ENCODE assay signal across 23 cellular contexts in the genomic region with DNA sequence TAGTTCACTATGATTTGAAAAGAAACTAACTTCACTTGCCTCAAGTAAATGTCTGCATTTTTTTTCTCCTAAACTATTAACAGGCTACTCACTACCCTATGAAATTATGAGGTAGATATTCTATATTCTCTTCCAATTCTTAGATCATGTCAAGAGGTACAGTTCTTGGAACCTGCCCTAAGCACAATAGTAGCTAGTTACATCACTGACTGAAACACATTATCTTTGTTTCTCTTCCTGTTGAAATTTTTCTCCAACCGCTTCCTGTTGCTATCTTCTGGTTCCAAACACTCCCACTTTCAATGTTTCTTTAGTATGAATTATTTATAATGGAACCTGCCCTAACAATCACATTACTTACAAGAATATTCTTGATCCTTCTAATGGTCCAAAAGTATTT. TPM values are rescaled to one million over a fixed set of nuclear protein-coding genes. Genes with fewer than 3 reads are reported as not detected.
DNase-seq lines count a peak whose midpoint lies in the region; FAIRE-seq and TF ChIP-seq lines count a peak whose summit lies in the region.
"Had no signal": no experiment of that assay in that cellular context is flagged by ENCODE, and none has a peak within 500 bp of the region (broad histone marks: within the 10 kb centered on the region; RNA-seq: fewer than 3 reads in every experiment).

No MANE protein-coding gene starts in this region.

- DNase-seq in GM12892 (ENCODE audit: insufficient read length): no peak
- peak; percentile 72 for DNase-seq in OCI-M1 (lab: John Stamatoyannopoulos, UW)
- DNase-seq in endothelial cell of umbilical vein (ENCODE audit: low read depth, low spot score): peak; percentile 43
- no peak for DNase-seq in chondrocyte (ENCODE audit: low spot score)
- DNase-seq in WERI-Rb-1: no peak
- no peak for DNase-seq in effector memory CD4-positive, alpha-beta T cell
- DNase-seq: activated B cell treated with CpG ODN at 0.5 μM for 24 hours, brain microvascular endothelial cell, DMS153, GDM1, heart right ventricle, left ventricle myocardium inferior, NCI-H1436 treated with DMSO at 0.1 percent for 48 hours, NCI-H2171 treated with DMSO at 0.1 percent for 48 hours, nephron progenitor cell, Right ventricle myocardium superior, T-cell had no signal

- peaks cover 0 to 24% (median 8%) of the 10 kb centered on the region in 11 experiments; a peak in 11 of 22 replicates for H3K9me3 ChIP-seq in BLaER1 treated with 17β-estradiol and CSF1 and Interleukin-3, amounts not matched to agents 10 nM and 100 nM (replicated peaks in 1 of 11)
- H3K9me3 ChIP-seq in endothelial cell of umbilical vein (replicated peaks; ENCODE audit: control insufficient read depth, insufficient read depth, low read length): no peaks in the 10 kb centered on the region
- no peaks in the 10 kb centered on the region for H3K9me3 ChIP-seq in WERI-Rb-1 (ENCODE audit: severe bottlenecking)
- H3K9me3 ChIP-seq in effector memory CD4-positive, alpha-beta T cell (ENCODE audit: control insufficient read depth, low read length): no peaks in the 10 kb centered on the region
- H3K9me3 ChIP-seq: HAP-1 had no signal

- H3K9ac ChIP-seq in BLaER1 treated with 17β-estradiol and CSF1 and Interleukin-3, amounts not matched to agents 10 nM and 100 nM: no peak overlapping the region
- H3K9ac ChIP-seq in endothelial cell of umbilical vein (replicated peaks; ENCODE audit: extremely low read depth, insufficient read depth, low read length): no peak overlapping the region

- H3K27ac ChIP-seq in BLaER1 treated with 17β-estradiol and CSF1 and Interleukin-3, amounts not matched to agents 10 nM and 100 nM: no peak overlapping the region
- H3K27ac ChIP-seq in endothelial cell of umbilical vein (ENCODE audit: insufficient read depth, low read depth, low read length) (no peak overlapping the region), WERI-Rb-1 (no peak overlapping the region)
- no peak overlapping the region for H3K27ac ChIP-seq in effector memory CD4-positive, alpha-beta T cell (ENCODE audit: insufficient read depth, low read length, poor library complexity, severe bottlenecking)
- H3K27ac ChIP-seq: brain microvascular endothelial cell, coronary artery, heart right ventricle, left ventricle myocardium inferior had no signal

- dilution Hi-C loops in endothelial cell of umbilical vein (cut with MboI; ENCODE audit: extremely low pct_ligation_motif_present, low sequenced_read_pairs): no loop called here

- no peaks in the 10 kb centered on the region for H3K36me3 Mint-ChIP-seq in chondrocyte (ENCODE audit: low read depth)
- H3K36me3 Mint-ChIP-seq: CD4-positive, CD25-positive, alpha-beta regulatory T cell; stimulated activated effector memory CD8-positive, alpha-beta T cell treated with anti-CD3 and anti-CD28 coated beads, Interleukin-12 subunit alpha, Interleukin-12 subunit beta, amount 100 ng/mL, for 72 hours; T-cell had no signal

- intact Hi-C loops in endothelial cell of umbilical vein (cut with micrococcal nuclease): no loop called here

- no peaks in the 10 kb centered on the region for H3K9me1 ChIP-seq in endothelial cell of umbilical vein (replicated peaks; ENCODE audit: control insufficient read depth, extremely low read depth, insufficient read depth, low read length)

- H3K27me3 Mint-ChIP-seq in chondrocyte (ENCODE audit: low read depth): no peaks in the 10 kb centered on the region
- H3K27me3 Mint-ChIP-seq: activated B cell treated with CpG ODN at 0.5 μM for 24 hours had no signal

- no peaks in the 10 kb centered on the region for H3K27me3 ChIP-seq in BLaER1 treated with 17β-estradiol and CSF1 and Interleukin-3, amounts not matched to agents 10 nM and 100 nM
- H3K27me3 ChIP-seq in endothelial cell of umbilical vein (ENCODE audit: control insufficient read depth in 2 of 2, insufficient read depth in 2 of 2, low read length in 2 of 2): no peaks in the 10 kb centered on the region
- H3K27me3 ChIP-seq in WERI-Rb-1 (ENCODE audit: insufficient read depth, low read depth, severe bottlenecking): no peaks in the 10 kb centered on the region
- peaks cover under 1% of the 10 kb centered on the region for H3K27me3 ChIP-seq in effector memory CD4-positive, alpha-beta T cell (replicated peaks; ENCODE audit: control insufficient read depth, insufficient read depth, low read length, poor library complexity, severe bottlenecking)
- H3K27me3 ChIP-seq: brain microvascular endothelial cell had no signal

- TF ChIP-seq POLR2A in GM12892 (IDR thresholded peaks at IDR 0.05; ENCODE audit: low read depth, low read length) (no peak), endothelial cell of umbilical vein (IDR thresholded peaks at IDR 0.05; ENCODE audit: low read depth, low read length) (no peak)

- BruUV-seq in endothelial cell of umbilical vein (replicated peaks; lab: Mats Ljungman, UMichigan): no TSS peak

- no peak overlapping the region for H3K4me3 ChIP-seq in BLaER1 treated with 17β-estradiol and CSF1 and Interleukin-3, amounts not matched to agents 10 nM and 100 nM
- H3K4me3 ChIP-seq in endothelial cell of umbilical vein (replicated peaks in 1 of 3; ENCODE audit: insufficient read depth in 1 of 3, low read depth in 1 of 3, low read length in 3 of 3) (no peak overlapping the region), WERI-Rb-1 (ENCODE audit: low read depth, low read length) (no peak overlapping the region)
- no peak overlapping the region for H3K4me3 ChIP-seq in effector memory CD4-positive, alpha-beta T cell (ENCODE audit: insufficient read depth, low read depth, low read length, poor library complexity, severe bottlenecking)
- H3K4me3 ChIP-seq: coronary artery, HAP-1, heart right ventricle, left ventricle myocardium inferior had no signal

- no peak overlapping the region for H3K27ac Mint-ChIP-seq in chondrocyte (ENCODE audit: unreplicated experiment)
- H3K27ac Mint-ChIP-seq: activated T-helper 2 cell treated with anti-CD3 and anti-CD28 coated beads, Interferon-gamma antibody, Interleukin-2, Interleukin-4, amounts not matched to agents 10 μg/mL and 5 μg/mL and 100 μg/mL, durations not matched to agents 14 hours and 24 hours and 36 hours; CD4-positive, CD25-positive, alpha-beta regulatory T cell; nephron progenitor cell; stimulated activated effector memory CD8-positive, alpha-beta T cell treated with anti-CD3 and anti-CD28 coated beads, Interleukin-12 subunit alpha, Interleukin-12 subunit beta, amount 100 ng/mL, for 72 hours; T-cell had no signal

- POLR2A ChIA-PET in endothelial cell of umbilical vein (lab: Charles Lee): no interaction called here

- no peak overlapping the region for H2AFZ ChIP-seq in endothelial cell of umbilical vein (ENCODE audit: low read depth, low read length)

- TF ChIP-seq CTCF in endothelial cell of umbilical vein (IDR thresholded peaks at IDR 0.05; ENCODE audit: extremely low read depth in 1 of 2, insufficient read depth in 1 of 2, low read depth in 1 of 2, low read length in 2 of 2): no peak
- no peak for TF ChIP-seq CTCF in chondrocyte (IDR thresholded peaks at IDR 0.05)
- TF ChIP-seq CTCF in WERI-Rb-1 (IDR thresholded peaks at IDR 0.05; ENCODE audit: low read depth, low read length): no peak

- peaks cover 3% of the 10 kb centered on the region for H3K9me3 Mint-ChIP-seq in chondrocyte (ENCODE audit: low read depth)
- H3K9me3 Mint-ChIP-seq: stimulated activated effector memory CD8-positive, alpha-beta T cell treated with anti-CD3 and anti-CD28 coated beads, Interleukin-12 subunit alpha, Interleukin-12 subunit beta, amount 100 ng/mL, for 72 hours had no signal

- peaks cover 5 to 27% (median 17%) of the 10 kb centered on the region in 10 experiments; a peak in 19 of 20 replicates for H3K4me1 ChIP-seq in BLaER1 treated with 17β-estradiol and CSF1 and Interleukin-3, amounts not matched to agents 10 nM and 100 nM
- H3K4me1 ChIP-seq in endothelial cell of umbilical vein (ENCODE audit: control insufficient read depth, extremely low read depth, insufficient read depth, low read length): peaks cover 3% of the 10 kb centered on the region
- no peaks in the 10 kb centered on the region for H3K4me1 ChIP-seq in effector memory CD4-positive, alpha-beta T cell (ENCODE audit: control insufficient read depth, insufficient read depth, low read length, poor library complexity, severe bottlenecking)

- H4K20me1 ChIP-seq in BLaER1 treated with 17β-estradiol and CSF1 and Interleukin-3, amounts not matched to agents 10 nM and 100 nM: no peaks in the 10 kb centered on the region
- no peaks in the 10 kb centered on the region for H4K20me1 ChIP-seq in endothelial cell of umbilical vein (replicated peaks; ENCODE audit: control insufficient read depth, extremely low read depth, insufficient read depth, low read length)

- FAIRE-seq in GM12892 (lab: Jason Lieb, UNC) (peak; percentile 27), endothelial cell of umbilical vein (lab: Jason Lieb, UNC) (no peak)

- peaks cover 3% of the 10 kb centered on the region for H3K4me1 Mint-ChIP-seq in chondrocyte (ENCODE audit: low read depth)
- H3K4me1 Mint-ChIP-seq: nephron progenitor cell had no signal

- no peaks in the 10 kb centered on the region for H3K36me3 ChIP-seq in BLaER1 treated with 17β-estradiol and CSF1 and Interleukin-3, amounts not matched to agents 10 nM and 100 nM
- H3K36me3 ChIP-seq in endothelial cell of umbilical vein (ENCODE audit: control insufficient read depth in 2 of 2, extremely low read depth in 1 of 2, insufficient read depth in 2 of 2, low read length in 2 of 2) (no peaks in the 10 kb centered on the region), WERI-Rb-1 (no peaks in the 10 kb centered on the region)
- no peaks in the 10 kb centered on the region for H3K36me3 ChIP-seq in effector memory CD4-positive, alpha-beta T cell (ENCODE audit: control insufficient read depth, insufficient read depth, low read length)
- H3K36me3 ChIP-seq: brain microvascular endothelial cell, HAP-1, heart right ventricle, left ventricle myocardium inferior had no signal

- H3K4me3 Mint-ChIP-seq in chondrocyte (ENCODE audit: unreplicated experiment): no peak overlapping the region
- H3K4me3 Mint-ChIP-seq: activated B cell treated with CpG ODN at 0.5 μM for 24 hours; CD4-positive, CD25-positive, alpha-beta regulatory T cell; nephron progenitor cell; stimulated activated effector memory CD8-positive, alpha-beta T cell treated with anti-CD3 and anti-CD28 coated beads, Interleukin-12 subunit alpha, Interleukin-12 subunit beta, amount 100 ng/mL, for 72 hours; T-cell had no signal

- CTCF ChIA-PET in endothelial cell of umbilical vein (lab: Charles Lee): interaction anchor here (1.6 kb wide), 1 partner anchor 48 kb away, joined by 3 read pairs; no protein-coding TSS in a partner anchor

- peak overlapping the region in 7 of 11 experiments; percentile 19 to 65 (median 31); a peak in 14 of 22 replicates for H3K4me2 ChIP-seq in BLaER1 treated with 17β-estradiol and CSF1 and Interleukin-3, amounts not matched to agents 10 nM and 100 nM
- H3K4me2 ChIP-seq in endothelial cell of umbilical vein (ENCODE audit: insufficient read depth, low read length): no peak overlapping the region

- H3K79me2 ChIP-seq in endothelial cell of umbilical vein (ENCODE audit: control insufficient read depth, insufficient read depth, low read length): no peaks in the 10 kb centered on the region

RNA-seq across cellular contexts. Expression of a gene that starts 5.1 kb away (rescaled TPM):
- 9.1 TPM for polyA plus RNA-seq in GM12892 (2012; ENCODE audit: missing spikeins)
- 0.29 and 0.60 TPM in 2 replicates for total RNA-seq in endothelial cell of umbilical vein
- polyA plus RNA-seq in endothelial cell of umbilical vein: 0.13 and 0.32 TPM in 2 replicates
- polyA plus RNA-seq in endothelial cell of umbilical vein (2011; cell fraction: cytosol; rRNA removed): 0.38 and 0.40 TPM in 2 replicates
- polyA plus RNA-seq in endothelial cell of umbilical vein (2011; cell fraction: nucleus; rRNA removed): 0.34 and 0.57 TPM in 2 replicates
- polyA plus RNA-seq in endothelial cell of umbilical vein (2012): 0.24 TPM in 1 of 2 replicates, not detected in the other
- 1.5 TPM in 1 of 2 replicates, not detected in the other for polyA minus RNA-seq in endothelial cell of umbilical vein
- not detected for polyA minus RNA-seq in endothelial cell of umbilical vein (2011; cell fraction: cytosol; rRNA and poly(A)+ RNA removed)
- polyA minus RNA-seq in endothelial cell of umbilical vein (2011; cell fraction: nucleus; rRNA and poly(A)+ RNA removed): 0.34 and 0.43 TPM in 2 replicates
- 0.65 to 1.8 TPM (median 0.72 TPM) in 3 replicates for total RNA-seq in chondrocyte

Comparison
In these comparisons a context has a peak if more than half of its experiments do, and no peak if none do; other contexts are left out.
1. DNase-seq: peak in OCI-M1 (single experiment) and endothelial cell of umbilical vein (single experiment); none in GM12892 (single experiment), chondrocyte (single experiment), WERI-Rb-1 (single experiment) and effector memory CD4-positive, alpha-beta T cell (0 of 3).